Comparison of ENCODE assay signal across 13 cellular contexts in the genomic region with DNA sequence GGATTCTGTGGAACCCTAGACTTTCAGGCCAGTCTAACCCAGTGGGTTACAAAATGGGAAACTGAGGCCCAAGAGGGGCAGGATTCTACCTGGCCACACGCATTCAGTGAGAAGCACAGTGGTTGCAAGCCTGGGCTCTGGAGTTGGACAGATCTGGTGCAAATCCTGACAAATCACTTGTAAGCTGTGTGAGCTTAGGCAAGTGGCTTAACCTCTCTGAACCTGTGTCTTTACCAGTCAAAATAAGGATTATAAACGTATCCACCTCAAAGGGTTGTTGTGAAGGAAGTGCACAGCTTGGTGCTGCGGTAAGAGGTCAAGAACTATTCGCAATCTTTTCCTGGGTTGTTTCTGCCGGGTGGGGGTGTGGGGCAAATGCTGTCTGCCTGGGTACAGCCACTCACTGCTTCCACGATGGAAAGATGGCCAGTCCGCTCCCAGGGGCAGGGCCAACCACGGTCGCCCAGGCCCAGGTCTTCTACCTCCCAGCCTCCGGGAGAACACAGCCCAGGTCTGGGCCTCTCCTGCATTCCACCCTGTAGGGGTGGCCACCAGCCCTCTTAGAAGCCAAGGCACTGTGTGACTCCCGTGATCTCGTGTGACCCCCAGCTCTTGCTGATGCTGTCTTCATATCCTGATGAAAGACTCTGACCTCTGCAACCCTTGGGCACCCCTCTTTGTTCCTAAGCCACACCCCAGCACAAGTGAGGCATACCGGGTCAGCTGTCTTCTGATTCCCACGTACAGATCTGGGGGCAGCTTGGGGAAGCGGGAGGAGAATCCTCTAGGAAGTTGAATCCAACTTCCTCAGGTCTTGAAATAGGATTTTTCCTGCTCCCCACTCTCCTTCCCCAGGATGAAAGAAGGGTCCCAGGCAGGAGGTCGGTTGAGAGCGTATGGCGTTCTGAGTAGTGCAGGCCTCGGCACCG. TPM values are rescaled to one million over a fixed set of nuclear protein-coding genes. Genes with fewer than 3 reads are reported as not detected.
DNase-seq lines count a peak whose midpoint lies in the region; ATAC-seq and TF ChIP-seq lines count a peak whose summit lies in the region.
"Had no signal": no experiment of that assay in that cellular context is flagged by ENCODE, and none has a peak within 500 bp of the region (broad histone marks: within the 10 kb centered on the region; RNA-seq: fewer than 3 reads in every experiment).

No MANE protein-coding gene starts in this region.

- H2BK120ac ChIP-seq in mesendoderm (ENCODE audit: low read depth, low read length), result no peak overlapping the region

- H3K4me2 ChIP-seq in SK-N-SH, result peak overlapping the region; percentile 53
- peak overlapping the region; percentile 39 for H3K4me2 ChIP-seq in mesendoderm (ENCODE audit: low read length)

- H4K8ac ChIP-seq in mesendoderm (ENCODE audit: low read depth, low read length), result no peak overlapping the region

- no peaks in the 10 kb centered on the region for H3K9me2 ChIP-seq in SK-N-SH

- intact Hi-C loops in Right ventricle myocardium superior (cut with DNase I), result no loop called here

- no peak overlapping the region for H3K23ac ChIP-seq in mesendoderm (ENCODE audit: low read length)

- no peak overlapping the region for H4K5ac ChIP-seq in mesendoderm (ENCODE audit: low read length)

- no peak overlapping the region for H2AFZ ChIP-seq in SK-N-SH (ENCODE audit: low read depth)
- H2AFZ ChIP-seq: PC-9 had no signal

- ATAC-seq in Right ventricle myocardium superior (ENCODE audit: poor library complexity), result no peak
- ATAC-seq in thoracic aorta (ENCODE audit: insufficient number of reproducible peaks, low FRiP score, low read depth), result no peak
- no peak for ATAC-seq in GM21526 (IDR thresholded peaks at IDR 0.05; ENCODE audit: low FRiP score, unreplicated experiment)
- ATAC-seq in foreskin keratinocyte, result no peak

- H3K36me3 ChIP-seq in cardiac muscle cell, result no peaks in the 10 kb centered on the region
- peaks cover 0 to 2% of the 10 kb centered on the region in 2 experiments for H3K36me3 ChIP-seq in SK-N-SH (replicated peaks in 1 of 2; ENCODE audit: control insufficient read depth in 1 of 2, insufficient read depth in 2 of 2, low read length in 1 of 2)
- no peaks in the 10 kb centered on the region for H3K36me3 ChIP-seq in mesendoderm (ENCODE audit: control insufficient read depth, insufficient read depth, low read length)
- H3K36me3 ChIP-seq in thoracic aorta, result no peaks in the 10 kb centered on the region
- H3K36me3 ChIP-seq: ovary had no signal

- peaks cover 15% of the 10 kb centered on the region for H4K20me1 ChIP-seq in SK-N-SH (ENCODE audit: insufficient read depth)

- H3K4me1 ChIP-seq in cardiac muscle cell (ENCODE audit: low read depth) (no peaks in the 10 kb centered on the region), SK-N-SH (ENCODE audit: control insufficient read depth in 1 of 2, insufficient read depth in 2 of 2, low read depth in 1 of 2, low read length in 1 of 2) (peaks cover 4 to 43% of the 10 kb centered on the region in 2 experiments; a peak in 2 of 4 replicates), mesendoderm (ENCODE audit: control insufficient read depth, low read depth, low read length) (no peaks in the 10 kb centered on the region), thoracic aorta (ENCODE audit: control insufficient read depth in 1 of 2, low read depth in 2 of 2) (peaks cover 9 to 19% of the 10 kb centered on the region in 2 donors), foreskin keratinocyte (no peaks in the 10 kb centered on the region)

- H3K9me3 ChIP-seq in cardiac muscle cell (ENCODE audit: low read depth), result no peaks in the 10 kb centered on the region
- no peaks in the 10 kb centered on the region for H3K9me3 ChIP-seq in SK-N-SH
- no peaks in the 10 kb centered on the region for H3K9me3 ChIP-seq in thoracic aorta
- H3K9me3 ChIP-seq: ovary had no signal

- 27% methylated on average over 13 of the region's 20 CpGs for WGBS in SK-N-SH (ENCODE audit: low lambda C conversion rate)
- no CpG with 5 or more reads among the region's 20 CpGs for WGBS in mesendoderm (ENCODE audit: extremely low coverage, insufficient coverage, low lambda C conversion rate)

- DNase-seq in cardiac muscle cell (ENCODE audit: low read depth in 1 of 2, low spot score in 1 of 2) (no peak), Right ventricle myocardium superior (no peak), SK-N-SH (peak; percentile 67), mesendoderm (peak; percentile 61), thoracic aorta (ENCODE audit: low spot score) (no peak), NCI-H2081 treated with DMSO at 0.1 percent for 48 hours (lab: John Stamatoyannopoulos, UW) (no peak), foreskin keratinocyte (no peak)
- DNase-seq: cortex of kidney had no signal

- H3K27me3 ChIP-seq in cardiac muscle cell (peaks cover 33% of the 10 kb centered on the region), SK-N-SH (ENCODE audit: insufficient read depth) (peaks cover 36% of the 10 kb centered on the region), mesendoderm (ENCODE audit: insufficient read depth, low read length, poor library complexity) (peaks cover 14% of the 10 kb centered on the region), thoracic aorta (replicated peaks; ENCODE audit: insufficient read depth) (peaks cover 14% of the 10 kb centered on the region), foreskin keratinocyte (peaks cover 49% of the 10 kb centered on the region)
- H3K27me3 ChIP-seq: ovary had no signal

- no peak overlapping the region for H3K4ac ChIP-seq in mesendoderm (ENCODE audit: low read depth, low read length)

- TF ChIP-seq CTCF in cardiac muscle cell (IDR thresholded peaks at IDR 0.05; ENCODE audit: low read depth, low read length) (no peak), SK-N-SH (IDR thresholded peaks at IDR 0.05) (no peak), thoracic aorta (IDR thresholded peaks at IDR 0.05) (no peak), foreskin keratinocyte (conservative IDR thresholded peaks at IDR 0.05) (no peak)

- TF ChIP-seq EP300 in SK-N-SH (IDR thresholded peaks at IDR 0.05; ENCODE audit: borderline replicate concordance in 1 of 2, low read depth in 1 of 2, low read length in 1 of 2), result no peak

- no peak overlapping the region for H2BK15ac ChIP-seq in mesendoderm (replicated peaks; ENCODE audit: low read depth)

- H3K18ac ChIP-seq in mesendoderm (ENCODE audit: low read length), result no peak overlapping the region

- no peaks in the 10 kb centered on the region for H3K79me1 ChIP-seq in mesendoderm (ENCODE audit: low read length)

- H2BK5ac ChIP-seq in mesendoderm (ENCODE audit: low read length), result no peak overlapping the region

- no peak overlapping the region for H2AK5ac ChIP-seq in mesendoderm (ENCODE audit: low read length)

- H3K4me3 ChIP-seq in cardiac muscle cell (peak overlapping the region; percentile 60), SK-N-SH (ENCODE audit: low read depth in 2 of 2, low read length in 1 of 2) (peak overlapping the region; percentile 47 to 59), mesendoderm (ENCODE audit: low read length) (no peak overlapping the region), thoracic aorta (peak overlapping the region; percentile 64)
- H3K4me3 ChIP-seq: PC-9 had no signal

- H3K56ac ChIP-seq in mesendoderm (ENCODE audit: low read length), result peak overlapping the region; percentile 37

- peaks cover 2% of the 10 kb centered on the region for H3F3A ChIP-seq in SK-N-SH (replicated peaks; ENCODE audit: insufficient read depth)

- H3K79me2 ChIP-seq in SK-N-SH (ENCODE audit: insufficient read depth) (no peaks in the 10 kb centered on the region), mesendoderm (ENCODE audit: control insufficient read depth, insufficient read depth, low read length) (no peaks in the 10 kb centered on the region)

- H3K9ac ChIP-seq in SK-N-SH, result no peak overlapping the region
- peak overlapping the region; percentile 30 for H3K9ac ChIP-seq in mesendoderm (ENCODE audit: low read length)

- POLR2A ChIA-PET in SK-N-SH (lab: Yijun Ruan, JAX), result interaction anchor here (0.6 to 4.3 kb wide), 13 partner anchors 10 to 133 kb away, joined by 3 to 55 read pairs (median 10); a partner anchor contains a TSS

- H3K27ac ChIP-seq in cardiac muscle cell (no peak overlapping the region), SK-N-SH (ENCODE audit: low read depth in 2 of 2, low read length in 1 of 2) (peak overlapping the region; percentile 30 to 99; a peak in 3 of 4 replicates), mesendoderm (ENCODE audit: low read depth, low read length) (no peak overlapping the region), thoracic aorta (no peak overlapping the region), foreskin keratinocyte (no peak overlapping the region)
- H3K27ac ChIP-seq: ovary, PC-9 had no signal

- TF ChIP-seq RAD21 in SK-N-SH (IDR thresholded peaks at IDR 0.05; ENCODE audit: low read length), result no peak

- CTCF ChIA-PET in SK-N-SH (lab: Yijun Ruan, JAX), result interaction anchor here (0.7 to 5.3 kb wide), 26 partner anchors 9 to 233 kb away, joined by 3 to 57 read pairs (median 6); a partner anchor contains a TSS

RNA-seq across cellular contexts. Expression of a gene that starts 1.5 kb away (rescaled TPM):
- total RNA-seq in cardiac muscle cell (2.9 and 6.9 TPM in 2 replicates), Right ventricle myocardium superior (0.13 TPM), thoracic aorta (not detected), foreskin keratinocyte (not detected in 2 replicates)
- polyA plus RNA-seq in cardiac muscle cell (1.7 and 2.8 TPM in 2 replicates), SK-N-SH (2012; rRNA removed) (2.3 and 6.3 TPM in 2 replicates), foreskin keratinocyte (not detected in 2 replicates)
- polyA plus RNA-seq in SK-N-SH (2012; cell fraction: cytosol; rRNA removed), result 3.7 and 6.1 TPM in 2 replicates
- 6.8 and 9.9 TPM in 2 replicates for polyA plus RNA-seq in SK-N-SH (2012; cell fraction: nucleus; rRNA removed)
- 0.76 TPM for polyA plus RNA-seq in mesendoderm (2013, experiment 1 of 2)
- polyA plus RNA-seq in mesendoderm (2013, experiment 2 of 2), result 1.0 TPM
- total RNA-seq: activated CD4-positive, alpha-beta memory T cell treated with anti-CD3 and anti-CD28 coated beads, Interleukin-2, amount 10 ng/mL, durations not matched to agents 7 days and 5 days; activated naive CD4-positive, alpha-beta T cell treated with anti-CD3 and anti-CD28 coated beads, Interleukin-2, amount 50 U/mL, for 72 hours; ovary; PC-9 had no signal

RNA-seq across cellular contexts. Expression of a gene that starts 21.7 kb away (rescaled TPM):
- total RNA-seq in cardiac muscle cell (0.14 and 0.57 TPM in 2 replicates), Right ventricle myocardium superior (not detected), thoracic aorta (not detected), foreskin keratinocyte (0.07 and 0.14 TPM in 2 replicates)
- polyA plus RNA-seq in cardiac muscle cell (0.67 TPM in 1 of 2 replicates, not detected in the other), SK-N-SH (2012; rRNA removed) (0.30 and 0.55 TPM in 2 replicates), foreskin keratinocyte (0.04 TPM in 1 of 2 replicates, not detected in the other)
- 0.37 and 0.84 TPM in 2 replicates for polyA plus RNA-seq in SK-N-SH (2012; cell fraction: cytosol; rRNA removed)
- 0.51 and 0.65 TPM in 2 replicates for polyA plus RNA-seq in SK-N-SH (2012; cell fraction: nucleus; rRNA removed)
- polyA plus RNA-seq in mesendoderm (2013, experiment 1 of 2), result 0.45 TPM
- polyA plus RNA-seq in mesendoderm (2013, experiment 2 of 2), result 0.52 TPM
- total RNA-seq: activated CD4-positive, alpha-beta memory T cell treated with anti-CD3 and anti-CD28 coated beads, Interleukin-2, amount 10 ng/mL, durations not matched to agents 7 days and 5 days; activated naive CD4-positive, alpha-beta T cell treated with anti-CD3 and anti-CD28 coated beads, Interleukin-2, amount 50 U/mL, for 72 hours had no signal

RNA-seq across cellular contexts. Expression of a gene that starts 54.0 kb away (rescaled TPM):
- total RNA-seq in cardiac muscle cell (2.3 and 4.0 TPM in 2 replicates), Right ventricle myocardium superior (4.2 TPM), thoracic aorta (1 to 10 TPM in 1 of 2 donors, under 1 TPM in 1; 0.27 to 1.6 TPM), foreskin keratinocyte (12.0 and 13.0 TPM in 2 replicates)
- polyA plus RNA-seq in cardiac muscle cell (12.5 and 12.7 TPM in 2 replicates), SK-N-SH (2012; rRNA removed) (5.3 and 5.5 TPM in 2 replicates), foreskin keratinocyte (10.0 and 12.0 TPM in 2 replicates)
- 8.4 and 10.5 TPM in 2 replicates for polyA plus RNA-seq in SK-N-SH (2012; cell fraction: cytosol; rRNA removed)
- polyA plus RNA-seq in SK-N-SH (2012; cell fraction: nucleus; rRNA removed), result 0.88 and 2.0 TPM in 2 replicates
- polyA plus RNA-seq in mesendoderm (2013, experiment 1 of 2), result 19.0 TPM
- polyA plus RNA-seq in mesendoderm (2013, experiment 2 of 2), result 19.0 TPM

Comparison
In these comparisons a context has a peak if more than half of its experiments do, and no peak if none do; other contexts are left out.
1. DNase-seq: peak in SK-N-SH (single experiment) and mesendoderm (single experiment); none in cardiac muscle cell (0 of 2), Right ventricle myocardium superior (single experiment), thoracic aorta (single experiment), NCI-H2081 treated with DMSO at 0.1 percent for 48 hours (single experiment) and foreskin keratinocyte (0 of 2).
2. H3K27ac ChIP-seq: peak in SK-N-SH (2 of 2); none in cardiac muscle cell (single experiment), mesendoderm (single experiment), thoracic aorta (0 of 2) and foreskin keratinocyte (single experiment).